Comparison of ENCODE assay signal across 1 cellular context in the genomic region with DNA sequence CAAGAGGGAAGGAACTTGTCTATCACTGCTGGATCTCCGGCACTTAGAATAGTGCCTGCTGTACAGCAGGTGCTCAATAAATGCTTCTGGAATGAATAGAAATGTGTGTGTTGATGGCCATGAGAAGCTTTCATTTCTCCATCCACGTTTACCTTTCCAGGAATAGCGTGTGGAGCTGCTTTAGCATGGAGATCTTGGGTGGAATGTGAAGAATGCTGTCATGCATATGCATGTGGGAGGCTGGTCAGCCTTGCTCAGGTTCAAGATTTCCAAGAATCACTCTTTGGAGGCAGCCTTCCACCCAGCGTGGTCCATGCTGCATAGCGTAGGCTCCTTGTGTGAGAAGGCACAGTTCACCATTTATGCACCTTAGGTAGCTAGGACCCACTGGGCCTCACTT.
A peak's percentile ranks its signal among the peaks of the same experiment; 100 is the strongest.
TF ChIP-seq lines count a peak whose summit lies in the region.

No MANE protein-coding gene starts in this region.

TF ChIP-seq in H1, 55 proteins besides CTCF, POLR2A, EP300 and RAD21 (continued from another document):
- TF ChIP-seq EZH2 (IDR thresholded peaks at IDR 0.05; ENCODE audit: low read depth, low read length, severe bottlenecking) (no peak), BACH1 (IDR thresholded peaks at IDR 0.05; ENCODE audit: low read length) (no peak), RXRA (IDR thresholded peaks at IDR 0.05; ENCODE audit: insufficient read depth, low read depth, low read length) (no peak), TEAD4 (IDR thresholded peaks at IDR 0.05; ENCODE audit: low read depth, low read length) (peak; percentile 99), RNF2 (IDR thresholded peaks at IDR 0.05; ENCODE audit: borderline replicate concordance, low read depth, low read length, missing control alignments, poor library complexity, severe bottlenecking) (no peak), CREB1 (IDR thresholded peaks at IDR 0.05) (no peak), KDM4A (IDR thresholded peaks at IDR 0.05; ENCODE audit: low read depth, low read length, severe bottlenecking) (no peak), YY1 (IDR thresholded peaks at IDR 0.05; ENCODE audit: low read depth, low read length) (no peak), SIN3A (conservative IDR thresholded peaks at IDR 0.05 in 1 of 2, IDR thresholded peaks at IDR 0.05 in 1 of 2; ENCODE audit: low read depth in 1 of 2, low read length in 2 of 2) (no peak), SUZ12 (IDR thresholded peaks at IDR 0.05; ENCODE audit: low read length) (no peak), SP4 (IDR thresholded peaks at IDR 0.05; ENCODE audit: low read length) (no peak), KDM5A (IDR thresholded peaks at IDR 0.05; ENCODE audit: low read length) (no peak), GTF2F1 (IDR thresholded peaks at IDR 0.05; ENCODE audit: borderline replicate concordance, low read depth, low read length) (no peak)
- TF ChIP-seq, protein P1, sequence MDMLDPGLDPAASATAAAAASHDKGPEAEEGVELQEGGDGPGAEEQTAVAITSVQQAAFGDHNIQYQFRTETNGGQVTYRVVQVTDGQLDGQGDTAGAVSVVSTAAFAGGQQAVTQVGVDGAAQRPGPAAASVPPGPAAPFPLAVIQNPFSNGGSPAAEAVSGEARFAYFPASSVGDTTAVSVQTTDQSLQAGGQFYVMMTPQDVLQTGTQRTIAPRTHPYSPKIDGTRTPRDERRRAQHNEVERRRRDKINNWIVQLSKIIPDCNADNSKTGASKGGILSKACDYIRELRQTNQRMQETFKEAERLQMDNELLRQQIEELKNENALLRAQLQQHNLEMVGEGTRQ (IDR thresholded peaks at IDR 0.05; ENCODE audit: low read length) = no peak
- TF ChIP-seq, protein P2, sequence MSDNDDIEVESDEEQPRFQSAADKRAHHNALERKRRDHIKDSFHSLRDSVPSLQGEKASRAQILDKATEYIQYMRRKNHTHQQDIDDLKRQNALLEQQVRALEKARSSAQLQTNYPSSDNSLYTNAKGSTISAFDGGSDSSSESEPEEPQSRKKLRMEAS (IDR thresholded peaks at IDR 0.05) = 0 out of 2 replicates have a peak, but pooled peaks have one; percentile 13
